ENCODE assay signal across 24 cellular contexts in the genomic region with DNA sequence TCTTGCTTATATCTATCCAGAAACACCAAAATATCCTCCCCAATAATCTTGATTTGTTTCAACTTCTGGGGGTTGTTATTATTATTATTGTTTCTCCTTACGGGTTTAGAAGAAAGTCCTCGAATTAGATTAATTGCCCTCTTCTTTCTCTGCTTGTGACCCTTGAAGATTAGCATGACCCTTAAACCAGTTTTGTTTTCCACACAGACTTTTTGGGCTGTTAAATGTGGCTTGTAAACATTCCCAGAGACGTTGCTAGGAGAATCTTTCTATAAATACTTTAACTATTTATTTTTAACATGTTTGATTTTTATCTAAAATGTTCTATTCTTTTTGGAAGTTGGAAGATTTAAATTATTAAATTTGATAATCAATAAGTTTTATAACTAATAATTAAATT. TPM values are rescaled to one million over a fixed set of nuclear protein-coding genes. Genes with fewer than 3 reads are reported as not detected.
"Had no signal": no experiment of that assay in that cellular context is flagged by ENCODE, and none has a peak within 500 bp of the region (broad histone marks: within the 10 kb centered on the region; RNA-seq: fewer than 3 reads in every experiment).

No MANE protein-coding gene starts in this region.

- H3K4me1 ChIP-seq: parathyroid adenoma, suprapubic skin had no signal

- ATAC-seq: activated naive CD8-positive, alpha-beta T cell treated with anti-CD3 and anti-CD28 coated beads, Interleukin-2, amount 50 U/mL, for 24 hours; activated T-cell treated with anti-CD3 and anti-CD28 coated beads, Interleukin-2, amount 50 U/mL, for 4 hours; heart right ventricle; naive thymus-derived CD4-positive, alpha-beta T cell; sciatic nerve; stimulated activated naive CD8-positive, alpha-beta T cell treated with anti-CD3 and anti-CD28 coated beads, Interleukin-15, amount 100 ng/mL, for 72 hours had no signal

- H3K9me3 ChIP-seq: suprapubic skin, transverse colon, vagina had no signal

- DNase-seq: activated CD4-positive, alpha-beta T cell treated with anti-CD3 and anti-CD28 coated beads, Interleukin-2, amount 10 ng/mL, durations not matched to agents 7 days and 5 days; activated CD8-positive, alpha-beta memory T cell treated with anti-CD3 and anti-CD28 coated beads, Interleukin-2, amount 50 U/mL, for 4 hours; activated effector memory CD4-positive, alpha-beta T cell treated with Interleukin-2 at 50 U/mL for 16 hours; activated naive CD4-positive, alpha-beta T cell treated with anti-CD3 and anti-CD28 coated beads, Interleukin-2, amount 10 ng/mL, durations not matched to agents 7 days and 5 days; activated naive CD8-positive, alpha-beta T cell treated with anti-CD3 and anti-CD28 coated beads, Interleukin-2, amount 50 U/mL, for 24 hours; activated T-cell treated with anti-CD3 and anti-CD28 coated beads, Interleukin-2, amount 50 U/mL, for 4 hours; aorta; brain microvascular endothelial cell; central memory CD4-positive, alpha-beta T cell; dorsolateral prefrontal cortex; endodermal cell; erythroblast; heart right ventricle; mesendoderm; naive thymus-derived CD4-positive, alpha-beta T cell; stimulated activated CD4-positive, alpha-beta T cell treated with anti-CD3 and anti-CD28 coated beads, Interleukin-4, amount 100 ng/mL, for 1 hour; stimulated activated naive CD8-positive, alpha-beta T cell treated with anti-CD3 and anti-CD28 coated beads, Interleukin-15, amount 100 ng/mL, for 72 hours; T-helper 9 cell; transverse colon had no signal

- H3K9me3 Mint-ChIP-seq: activated CD4-positive, alpha-beta T cell treated with anti-CD3 and anti-CD28 coated beads, Interleukin-2, amount 10 ng/mL, durations not matched to agents 7 days and 5 days; activated naive CD4-positive, alpha-beta T cell treated with anti-CD3 and anti-CD28 coated beads, Interleukin-2, amount 10 ng/mL, durations not matched to agents 7 days and 5 days; activated T-cell treated with anti-CD3 and anti-CD28 coated beads, Interleukin-2, amount 50 U/mL, for 4 hours; endodermal cell; stimulated activated naive CD8-positive, alpha-beta T cell treated with anti-CD3 and anti-CD28 coated beads, Interleukin-15, amount 100 ng/mL, for 72 hours had no signal

- H3K4me1 Mint-ChIP-seq: endodermal cell had no signal

- H3K27ac ChIP-seq: brain microvascular endothelial cell, dorsolateral prefrontal cortex, heart right ventricle, parathyroid adenoma, suprapubic skin, transverse colon, vagina had no signal

- H3K27ac Mint-ChIP-seq: activated CD4-positive, alpha-beta T cell treated with anti-CD3 and anti-CD28 coated beads, Interleukin-2, amount 10 ng/mL, durations not matched to agents 7 days and 5 days; activated naive CD4-positive, alpha-beta T cell treated with anti-CD3 and anti-CD28 coated beads, Interleukin-2, amount 10 ng/mL, durations not matched to agents 7 days and 5 days; activated naive CD8-positive, alpha-beta T cell treated with anti-CD3 and anti-CD28 coated beads, Interleukin-2, amount 50 U/mL, for 24 hours; endodermal cell; naive thymus-derived CD4-positive, alpha-beta T cell; stimulated activated naive CD8-positive, alpha-beta T cell treated with anti-CD3 and anti-CD28 coated beads, Interleukin-15, amount 100 ng/mL, for 72 hours had no signal

- H2AFZ ChIP-seq: parathyroid adenoma had no signal

- H3K27me3 ChIP-seq: brain microvascular endothelial cell, dorsolateral prefrontal cortex, heart right ventricle, suprapubic skin, transverse colon, vagina had no signal

- H3K36me3 Mint-ChIP-seq: activated naive CD4-positive, alpha-beta T cell treated with anti-CD3 and anti-CD28 coated beads, Interleukin-2, amount 10 ng/mL, durations not matched to agents 7 days and 5 days; naive thymus-derived CD4-positive, alpha-beta T cell had no signal

- H3K36me3 ChIP-seq: brain microvascular endothelial cell, heart right ventricle, suprapubic skin, transverse colon, vagina had no signal

- H3K4me3 Mint-ChIP-seq: activated CD4-positive, alpha-beta T cell treated with anti-CD3 and anti-CD28 coated beads, Interleukin-2, amount 10 ng/mL, durations not matched to agents 7 days and 5 days; activated naive CD4-positive, alpha-beta T cell treated with anti-CD3 and anti-CD28 coated beads, Interleukin-2, amount 10 ng/mL, durations not matched to agents 7 days and 5 days; activated naive CD8-positive, alpha-beta T cell treated with anti-CD3 and anti-CD28 coated beads, Interleukin-2, amount 50 U/mL, for 24 hours; activated T-cell treated with anti-CD3 and anti-CD28 coated beads, Interleukin-2, amount 50 U/mL, for 4 hours; endodermal cell; naive thymus-derived CD4-positive, alpha-beta T cell; stimulated activated naive CD8-positive, alpha-beta T cell treated with anti-CD3 and anti-CD28 coated beads, Interleukin-15, amount 100 ng/mL, for 72 hours had no signal

- H3K9ac ChIP-seq: parathyroid adenoma had no signal

- H3K4me2 ChIP-seq: smooth muscle cell had no signal

- H3K4me3 ChIP-seq: dorsolateral prefrontal cortex, heart right ventricle, smooth muscle cell, suprapubic skin, transverse colon, vagina had no signal

- H3K27me3 Mint-ChIP-seq: activated CD4-positive, alpha-beta T cell treated with anti-CD3 and anti-CD28 coated beads, Interleukin-2, amount 10 ng/mL, durations not matched to agents 7 days and 5 days; activated naive CD8-positive, alpha-beta T cell treated with anti-CD3 and anti-CD28 coated beads, Interleukin-2, amount 50 U/mL, for 24 hours; stimulated activated naive CD8-positive, alpha-beta T cell treated with anti-CD3 and anti-CD28 coated beads, Interleukin-15, amount 100 ng/mL, for 72 hours had no signal

RNA-seq across cellular contexts. Expression of gene SUCNR1, which starts 4.3 kb away (rescaled TPM):
- total RNA-seq: activated CD4-positive, alpha-beta T cell treated with anti-CD3 and anti-CD28 coated beads, Interleukin-2, amount 10 ng/mL, durations not matched to agents 7 days and 5 days; activated T-cell treated with anti-CD3 and anti-CD28 coated beads, Interleukin-2, amount 50 U/mL, for 4 hours; endodermal cell; smooth muscle cell had no signal
- polyA plus RNA-seq: naive thymus-derived CD4-positive, alpha-beta T cell; smooth muscle cell had no signal

RNA-seq across cellular contexts. Expression of gene AADAC, which starts 55.3 kb away (rescaled TPM):
- total RNA-seq: activated CD4-positive, alpha-beta T cell treated with anti-CD3 and anti-CD28 coated beads, Interleukin-2, amount 10 ng/mL, durations not matched to agents 7 days and 5 days; aorta; dorsolateral prefrontal cortex; endodermal cell; naive thymus-derived CD4-positive, alpha-beta T cell; sciatic nerve had no signal
- polyA plus RNA-seq: naive thymus-derived CD4-positive, alpha-beta T cell had no signal
